ENCODE assay signal across 11 cellular contexts in the genomic region with DNA sequence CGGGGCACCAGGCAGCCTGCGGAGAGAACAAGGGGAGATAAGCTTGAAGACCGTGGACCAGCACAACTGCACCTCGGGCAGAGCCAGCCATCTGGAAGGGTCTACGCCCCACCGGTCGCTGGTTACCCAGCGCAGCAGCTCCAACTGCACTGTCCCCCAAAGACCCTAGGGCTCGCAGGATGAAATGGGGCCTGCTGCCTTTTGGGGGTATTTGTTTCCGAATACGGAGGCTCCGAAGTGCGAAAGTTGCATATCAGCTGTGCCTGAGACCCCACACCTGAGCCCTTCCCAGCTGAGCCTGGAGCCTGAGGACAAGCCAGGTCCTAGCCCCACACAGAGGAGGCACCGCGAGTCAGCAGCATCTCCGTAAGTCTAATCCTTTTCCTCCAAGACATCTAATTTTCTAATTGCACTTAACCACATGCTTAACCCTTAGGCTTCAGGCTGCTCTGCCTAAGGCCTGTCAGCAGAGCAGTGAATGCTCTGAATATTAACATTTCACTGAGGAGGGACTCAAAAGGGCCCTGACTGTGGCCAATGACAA. TPM values are rescaled to one million over a fixed set of nuclear protein-coding genes. Genes with fewer than 3 reads are reported as not detected.
A peak's percentile ranks its signal among the peaks of the same experiment; 100 is the strongest.
DNase-seq lines count a peak whose midpoint lies in the region; ATAC-seq and TF ChIP-seq lines count a peak whose summit lies in the region.
"Had no signal": no experiment of that assay in that cellular context is flagged by ENCODE, and none has a peak within 500 bp of the region (broad histone marks: within the 10 kb centered on the region; RNA-seq: fewer than 3 reads in every experiment).

No MANE protein-coding gene starts in this region.

- H3K4me2 ChIP-seq in BLaER1 treated with 17β-estradiol and CSF1 and Interleukin-3, amounts not matched to agents 10 nM and 100 nM: peak overlapping the region; percentile 94 to 100 (median 99)
- peak overlapping the region; percentile 73 for H3K4me2 ChIP-seq in neural progenitor cell

- H3K4me3 Mint-ChIP-seq in endothelial cell (ENCODE audit: unreplicated experiment) (peak overlapping the region; percentile 77), neural progenitor cell (no peak overlapping the region)

- peaks cover 0 to 51% (median 18%) of the 10 kb centered on the region in 11 experiments; a peak in 20 of 22 replicates for H3K36me3 ChIP-seq in BLaER1 treated with 17β-estradiol and CSF1 and Interleukin-3, amounts not matched to agents 10 nM and 100 nM
- H3K36me3 ChIP-seq in neural progenitor cell: no peaks in the 10 kb centered on the region
- H3K36me3 ChIP-seq: ovary had no signal

- H3K27me3 Mint-ChIP-seq in endothelial cell (ENCODE audit: unreplicated experiment): peaks cover 27% of the 10 kb centered on the region
- H3K27me3 Mint-ChIP-seq in neural progenitor cell (ENCODE audit: insufficient read depth, low read depth): peaks cover 11% of the 10 kb centered on the region

- TF ChIP-seq CTCF in endothelial cell (IDR thresholded peaks at IDR 0.05; ENCODE audit: unreplicated experiment): no peak
- TF ChIP-seq CTCF in neural progenitor cell (IDR thresholded peaks at IDR 0.05): no peak

- peaks cover 68 to 80% (median 76%) of the 10 kb centered on the region in 10 experiments for H3K4me1 ChIP-seq in BLaER1 treated with 17β-estradiol and CSF1 and Interleukin-3, amounts not matched to agents 10 nM and 100 nM
- H3K4me1 ChIP-seq in neural progenitor cell: peaks cover 27% of the 10 kb centered on the region

- no peak overlapping the region for H3K27ac Mint-ChIP-seq in endothelial cell (ENCODE audit: unreplicated experiment)
- H3K27ac Mint-ChIP-seq in neural progenitor cell: no peak overlapping the region

- H4K20me1 ChIP-seq in BLaER1 treated with 17β-estradiol and CSF1 and Interleukin-3, amounts not matched to agents 10 nM and 100 nM: peaks cover 0 to 41% (median 11%) of the 10 kb centered on the region in 11 experiments; a peak in 11 of 22 replicates
- peaks cover 3% of the 10 kb centered on the region for H4K20me1 ChIP-seq in neural progenitor cell (ENCODE audit: low read depth)

- no peaks in the 10 kb centered on the region for H3K27me3 ChIP-seq in BLaER1 treated with 17β-estradiol and CSF1 and Interleukin-3, amounts not matched to agents 10 nM and 100 nM
- H3K27me3 ChIP-seq in neural progenitor cell: peaks cover 65% of the 10 kb centered on the region
- H3K27me3 ChIP-seq: ovary, testis had no signal

- H3F3A ChIP-seq in neural progenitor cell (ENCODE audit: low read depth): peaks cover 17% of the 10 kb centered on the region

- H3K36me3 Mint-ChIP-seq in endothelial cell (ENCODE audit: low read depth, unreplicated experiment) (no peaks in the 10 kb centered on the region), neural progenitor cell (peaks cover 2% of the 10 kb centered on the region)

- no peaks in the 10 kb centered on the region for H3K9me3 Mint-ChIP-seq in endothelial cell (ENCODE audit: unreplicated experiment)
- H3K9me3 Mint-ChIP-seq in neural progenitor cell: no peaks in the 10 kb centered on the region

- no peak for ATAC-seq in HG03135 (IDR thresholded peaks at IDR 0.05; ENCODE audit: unreplicated experiment)

- H3K9me3 ChIP-seq in BLaER1 treated with 17β-estradiol and CSF1 and Interleukin-3, amounts not matched to agents 10 nM and 100 nM (replicated peaks in 1 of 11): no peaks in the 10 kb centered on the region
- H3K9me3 ChIP-seq in neural progenitor cell (ENCODE audit: low read depth): no peaks in the 10 kb centered on the region
- H3K9me3 ChIP-seq: ovary, testis had no signal

- H3K4me1 Mint-ChIP-seq in endothelial cell (ENCODE audit: unreplicated experiment) (peaks cover 42% of the 10 kb centered on the region), neural progenitor cell (peaks cover 47% of the 10 kb centered on the region)

- H3K27ac ChIP-seq in BLaER1 treated with 17β-estradiol and CSF1 and Interleukin-3, amounts not matched to agents 10 nM and 100 nM: peak overlapping the region in 2 of 11 experiments; percentile 2 to 26; a peak in 2 of 22 replicates
- no peak overlapping the region for H3K27ac ChIP-seq in neural progenitor cell
- H3K27ac ChIP-seq: ovary, testis had no signal

- H2AFZ ChIP-seq in neural progenitor cell (replicated peaks): peak overlapping the region; percentile 64

- H3K79me2 ChIP-seq in neural progenitor cell (ENCODE audit: low read depth): no peaks in the 10 kb centered on the region

- H3K9ac ChIP-seq in BLaER1 treated with 17β-estradiol and CSF1 and Interleukin-3, amounts not matched to agents 10 nM and 100 nM: peak overlapping the region in 8 of 11 experiments; percentile 10 to 95 (median 36); a peak in 9 of 22 replicates
- H3K9ac ChIP-seq in neural progenitor cell: no peak overlapping the region

- H3K4me3 ChIP-seq in BLaER1 treated with 17β-estradiol and CSF1 and Interleukin-3, amounts not matched to agents 10 nM and 100 nM: peak overlapping the region in 3 of 10 experiments; percentile 69 to 83 (median 75); a peak in 6 of 20 replicates
- peak overlapping the region; percentile 29 for H3K4me3 ChIP-seq in neural progenitor cell
- H3K4me3 ChIP-seq: ovary had no signal

- DNase-seq in NCI-H82 (lab: John Stamatoyannopoulos, UW) (peak; percentile 76), endothelial cell (ENCODE audit: low spot score) (no peak), neural progenitor cell (ENCODE audit: low spot score) (no peak), mucosa of gallbladder (ENCODE audit: low spot score) (no peak), NCI-H446 (lab: John Stamatoyannopoulos, UW) (no peak)
- DNase-seq in stimulated activated CD4-positive, alpha-beta T cell treated with anti-CD3 and anti-CD28 coated beads, Interleukin-12 subunit alpha, Interleukin-12 subunit beta, amount 100 ng/mL, for 4 hours: no peak
- DNase-seq: NCI-H1930, ovary, testis had no signal

RNA-seq across cellular contexts. Expression of a gene that starts 4.0 kb away (rescaled TPM):
- total RNA-seq in endothelial cell (ENCODE audit: unreplicated experiment) (15.4 TPM), neural progenitor cell (ENCODE audit: low replicate concordance) (0.28 and 1.6 TPM in 2 replicates), mucosa of gallbladder (39.3 TPM)
